Comparison of ENCODE assay signal across 9 cellular contexts in genomic region chr16:85329059-85329812, GRCh38.
DNase-seq lines count a peak whose midpoint lies in the region; ATAC-seq and TF ChIP-seq lines count a peak whose summit lies in the region.
"Had no signal": no experiment of that assay in that cellular context is flagged by ENCODE, and none has a peak within 500 bp of the region (broad histone marks: within the 10 kb centered on the region; RNA-seq: fewer than 3 reads in every experiment).

No MANE protein-coding gene starts in this region.

- H3K9me3 Mint-ChIP-seq in chondrocyte (ENCODE audit: low read depth) = no peaks in the 10 kb centered on the region
- H3K9me3 Mint-ChIP-seq: natural killer cell treated with Interleukin-12 subunit alpha and Interleukin-12 subunit beta and Interleukin-15 and Interleukin-18, amount 100 ng/mL, for 72 hours had no signal

- H3K4me1 Mint-ChIP-seq in chondrocyte (ENCODE audit: low read depth) = peaks cover 27% of the 10 kb centered on the region

- TF ChIP-seq CTCF in chondrocyte (IDR thresholded peaks at IDR 0.05) = no peak

- H3K27me3 Mint-ChIP-seq in chondrocyte (ENCODE audit: low read depth) = peaks cover 3% of the 10 kb centered on the region

- peak; percentile 36 for DNase-seq in DMS53 (lab: John Stamatoyannopoulos, UW)
- DNase-seq in DMS53 treated with DMSO at 0.1 percent for 48 hours (lab: John Stamatoyannopoulos, UW; ENCODE audit: unreplicated experiment) = no peak
- DNase-seq in NCI-H2171 treated with DMSO at 0.1 percent for 48 hours (lab: John Stamatoyannopoulos, UW) = peak; percentile 88
- DNase-seq in cerebellar cortex (ENCODE audit: low spot score) = peak; percentile 86
- peak; percentile 90 for DNase-seq in retina
- DNase-seq in chondrocyte (ENCODE audit: low spot score) = no peak
- DNase-seq in activated CD8-positive, alpha-beta memory T cell treated with anti-CD3 and anti-CD28 coated beads for 24 hours = no peak

- no peak overlapping the region for H3K27ac Mint-ChIP-seq in chondrocyte (ENCODE audit: unreplicated experiment)
- H3K27ac Mint-ChIP-seq: natural killer cell treated with Interleukin-12 subunit alpha and Interleukin-12 subunit beta and Interleukin-15 and Interleukin-18, amount 100 ng/mL, for 72 hours had no signal

- H3K36me3 Mint-ChIP-seq in chondrocyte (ENCODE audit: low read depth) = no peaks in the 10 kb centered on the region
- H3K36me3 Mint-ChIP-seq: natural killer cell treated with Interleukin-12 subunit alpha and Interleukin-12 subunit beta and Interleukin-15 and Interleukin-18, amount 100 ng/mL, for 72 hours had no signal

- H3K4me3 Mint-ChIP-seq in chondrocyte (ENCODE audit: unreplicated experiment) = no peak overlapping the region
- H3K4me3 Mint-ChIP-seq: natural killer cell treated with Interleukin-12 subunit alpha and Interleukin-12 subunit beta and Interleukin-15 and Interleukin-18, amount 100 ng/mL, for 72 hours had no signal

- ATAC-seq in HG03439 (IDR thresholded peaks at IDR 0.05; ENCODE audit: unreplicated experiment) = no peak
- ATAC-seq: natural killer cell treated with Interleukin-12 subunit alpha and Interleukin-12 subunit beta and Interleukin-15 and Interleukin-18, amount 100 ng/mL, for 72 hours had no signal

Comparison
In these comparisons a context has a peak if more than half of its experiments do, and no peak if none do; other contexts are left out.
1. DNase-seq: peak in DMS53 (single experiment), NCI-H2171 treated with DMSO at 0.1 percent for 48 hours (single experiment), cerebellar cortex (single experiment) and retina (single experiment); none in DMS53 treated with DMSO at 0.1 percent for 48 hours (single experiment), chondrocyte (single experiment) and activated CD8-positive, alpha-beta memory T cell treated with anti-CD3 and anti-CD28 coated beads for 24 hours (single experiment).